Comparison of ENCODE assay signal across 28 cellular contexts in genomic region chr9:6072442-6072841, GRCh38.
"Had no signal": no experiment of that assay in that cellular context is flagged by ENCODE, and none has a peak within 500 bp of the region (broad histone marks: within the 10 kb centered on the region; RNA-seq: fewer than 3 reads in every experiment).

No MANE protein-coding gene starts in this region.

- H3K4me3 ChIP-seq: adrenal gland, body of pancreas had no signal

- H3K9me3 Mint-ChIP-seq: activated naive CD8-positive, alpha-beta T cell treated with anti-CD3 and anti-CD28 coated beads, Interleukin-2, amount 50 U/mL, for 24 hours had no signal

- H3K36me3 Mint-ChIP-seq: activated CD4-positive, alpha-beta memory T cell treated with anti-CD3 and anti-CD28 coated beads for 36 hours had no signal

- H3K27me3 ChIP-seq: adrenal gland, body of pancreas had no signal

- H3K9me3 ChIP-seq: adrenal gland, body of pancreas had no signal

- H3K27ac ChIP-seq: adrenal gland, body of pancreas, epithelial cell of prostate had no signal

- ATAC-seq: activated CD4-positive, alpha-beta T cell treated with anti-CD3 and anti-CD28 coated beads for 36 hours; activated CD8-positive, alpha-beta memory T cell treated with anti-CD3 and anti-CD28 coated beads, Interleukin-2, amount 10 ng/mL, durations not matched to agents 7 days and 5 days; activated CD8-positive, alpha-beta T cell treated with anti-CD3 and anti-CD28 coated beads, Interleukin-2, amount 10 ng/mL, durations not matched to agents 7 days and 5 days; activated naive CD8-positive, alpha-beta T cell treated with anti-CD3 and anti-CD28 coated beads, Interleukin-2, amount 50 U/mL, for 24 hours; body of pancreas had no signal

- H3K27ac Mint-ChIP-seq: activated CD4-positive, alpha-beta memory T cell treated with anti-CD3 and anti-CD28 coated beads for 36 hours; activated CD4-positive, alpha-beta T cell treated with anti-CD3 and anti-CD28 coated beads for 36 hours; activated CD4-positive, alpha-beta T cell treated with anti-CD3 and anti-CD28 coated beads, Interleukin-2, amount 10 ng/mL, durations not matched to agents 24 days and 14 days; activated CD8-positive, alpha-beta memory T cell treated with anti-CD3 and anti-CD28 coated beads, Interleukin-2, amount 10 ng/mL, durations not matched to agents 7 days and 5 days; activated CD8-positive, alpha-beta T cell treated with anti-CD3 and anti-CD28 coated beads, Interleukin-2, amount 10 ng/mL, durations not matched to agents 7 days and 5 days; activated naive CD4-positive, alpha-beta T cell treated with anti-CD3 and anti-CD28 coated beads for 36 hours; activated naive CD4-positive, alpha-beta T cell treated with anti-CD3 and anti-CD28 coated beads, Interleukin-2, amount 50 U/mL, for 24 hours; activated naive CD8-positive, alpha-beta T cell treated with anti-CD3 and anti-CD28 coated beads for 36 hours; activated naive CD8-positive, alpha-beta T cell treated with anti-CD3 and anti-CD28 coated beads, Interleukin-2, amount 50 U/mL, for 24 hours; activated T-helper 1 cell treated with anti-CD3 and anti-CD28 coated beads, Interleukin-12 subunit alpha, Interleukin-12 subunit beta, Interleukin-2, Interleukin-4 antibody, amounts not matched to agents 30 ng/mL and 10 ng/mL and 1 ng/mL, durations not matched to agents 14 hours and 24 hours and 36 hours; activated T-helper 2 cell treated with anti-CD3 and anti-CD28 coated beads, Interferon-gamma antibody, Interleukin-2, Interleukin-4, amounts not matched to agents 10 μg/mL and 5 μg/mL and 100 μg/mL, durations not matched to agents 14 hours and 24 hours and 36 hours had no signal

- H3K36me3 ChIP-seq: adrenal gland had no signal

- DNase-seq: activated CD4-positive, alpha-beta memory T cell treated with anti-CD3 and anti-CD28 coated beads for 36 hours; activated CD4-positive, alpha-beta T cell treated with anti-CD3 and anti-CD28 coated beads for 36 hours; activated CD4-positive, alpha-beta T cell treated with anti-CD3 and anti-CD28 coated beads, Interleukin-2, amount 10 ng/mL, durations not matched to agents 24 days and 14 days; activated CD4-positive, CD25-positive, alpha-beta regulatory T cell; activated CD4-positive, CD25-positive, alpha-beta regulatory T cell treated with anti-CD3 and anti-CD28 coated beads, Interleukin-2, amount 50 U/mL, for 72 hours; activated CD8-positive, alpha-beta memory T cell treated with anti-CD3 and anti-CD28 coated beads, Interleukin-2, amount 10 ng/mL, durations not matched to agents 7 days and 5 days; activated CD8-positive, alpha-beta memory T cell treated with anti-CD3 and anti-CD28 coated beads, Interleukin-2, amount 50 U/mL, for 4 hours; activated CD8-positive, alpha-beta T cell treated with anti-CD3 and anti-CD28 coated beads, Interleukin-2, amount 10 ng/mL, durations not matched to agents 7 days and 5 days; activated effector memory CD4-positive, alpha-beta T cell treated with anti-CD3 and anti-CD28 coated beads, Interleukin-2, amount 50 U/mL, for 16 hours; activated naive CD4-positive, alpha-beta T cell treated with anti-CD3 and anti-CD28 coated beads for 36 hours; activated naive CD8-positive, alpha-beta T cell treated with anti-CD3 and anti-CD28 coated beads for 36 hours; activated naive CD8-positive, alpha-beta T cell treated with anti-CD3 and anti-CD28 coated beads, Interleukin-2, amount 50 U/mL, for 24 hours; activated T-cell treated with anti-CD3 and anti-CD28 coated beads, Interleukin-2, amount 50 U/mL, for 1 hour; activated T-cell treated with anti-CD3 and anti-CD28 coated beads, Interleukin-2, amount 50 U/mL, for 48 hours; adrenal gland; amygdala; aorta; body of pancreas; caudate nucleus; cortex of kidney; effector CD8-positive, alpha-beta T cell; foreskin fibroblast; head of caudate nucleus; T-helper 2 cell had no signal

- H3K4me3 Mint-ChIP-seq: activated CD4-positive, alpha-beta memory T cell treated with anti-CD3 and anti-CD28 coated beads for 36 hours; activated CD4-positive, alpha-beta T cell treated with anti-CD3 and anti-CD28 coated beads for 36 hours; activated CD4-positive, alpha-beta T cell treated with anti-CD3 and anti-CD28 coated beads, Interleukin-2, amount 10 ng/mL, durations not matched to agents 24 days and 14 days; activated CD8-positive, alpha-beta memory T cell treated with anti-CD3 and anti-CD28 coated beads, Interleukin-2, amount 10 ng/mL, durations not matched to agents 7 days and 5 days; activated CD8-positive, alpha-beta T cell treated with anti-CD3 and anti-CD28 coated beads, Interleukin-2, amount 10 ng/mL, durations not matched to agents 7 days and 5 days; activated naive CD4-positive, alpha-beta T cell treated with anti-CD3 and anti-CD28 coated beads for 36 hours; activated naive CD4-positive, alpha-beta T cell treated with anti-CD3 and anti-CD28 coated beads, Interleukin-2, amount 50 U/mL, for 24 hours; activated naive CD8-positive, alpha-beta T cell treated with anti-CD3 and anti-CD28 coated beads for 36 hours; activated naive CD8-positive, alpha-beta T cell treated with anti-CD3 and anti-CD28 coated beads, Interleukin-2, amount 50 U/mL, for 24 hours; activated T-helper 1 cell treated with anti-CD3 and anti-CD28 coated beads, Interleukin-12 subunit alpha, Interleukin-12 subunit beta, Interleukin-2, Interleukin-4 antibody, amounts not matched to agents 30 ng/mL and 10 ng/mL and 1 ng/mL, durations not matched to agents 14 hours and 24 hours and 36 hours had no signal

- H3K27me3 Mint-ChIP-seq: activated CD4-positive, alpha-beta memory T cell treated with anti-CD3 and anti-CD28 coated beads for 36 hours; activated CD4-positive, alpha-beta T cell treated with anti-CD3 and anti-CD28 coated beads for 36 hours; activated CD4-positive, alpha-beta T cell treated with anti-CD3 and anti-CD28 coated beads, Interleukin-2, amount 10 ng/mL, durations not matched to agents 24 days and 14 days; activated CD8-positive, alpha-beta memory T cell treated with anti-CD3 and anti-CD28 coated beads, Interleukin-2, amount 10 ng/mL, durations not matched to agents 7 days and 5 days; activated naive CD8-positive, alpha-beta T cell treated with anti-CD3 and anti-CD28 coated beads for 36 hours; activated naive CD8-positive, alpha-beta T cell treated with anti-CD3 and anti-CD28 coated beads, Interleukin-2, amount 50 U/mL, for 24 hours had no signal

- H3K4me1 ChIP-seq: body of pancreas had no signal
